8 cellular contexts compared by ENCODE assay signal in the genomic region with DNA sequence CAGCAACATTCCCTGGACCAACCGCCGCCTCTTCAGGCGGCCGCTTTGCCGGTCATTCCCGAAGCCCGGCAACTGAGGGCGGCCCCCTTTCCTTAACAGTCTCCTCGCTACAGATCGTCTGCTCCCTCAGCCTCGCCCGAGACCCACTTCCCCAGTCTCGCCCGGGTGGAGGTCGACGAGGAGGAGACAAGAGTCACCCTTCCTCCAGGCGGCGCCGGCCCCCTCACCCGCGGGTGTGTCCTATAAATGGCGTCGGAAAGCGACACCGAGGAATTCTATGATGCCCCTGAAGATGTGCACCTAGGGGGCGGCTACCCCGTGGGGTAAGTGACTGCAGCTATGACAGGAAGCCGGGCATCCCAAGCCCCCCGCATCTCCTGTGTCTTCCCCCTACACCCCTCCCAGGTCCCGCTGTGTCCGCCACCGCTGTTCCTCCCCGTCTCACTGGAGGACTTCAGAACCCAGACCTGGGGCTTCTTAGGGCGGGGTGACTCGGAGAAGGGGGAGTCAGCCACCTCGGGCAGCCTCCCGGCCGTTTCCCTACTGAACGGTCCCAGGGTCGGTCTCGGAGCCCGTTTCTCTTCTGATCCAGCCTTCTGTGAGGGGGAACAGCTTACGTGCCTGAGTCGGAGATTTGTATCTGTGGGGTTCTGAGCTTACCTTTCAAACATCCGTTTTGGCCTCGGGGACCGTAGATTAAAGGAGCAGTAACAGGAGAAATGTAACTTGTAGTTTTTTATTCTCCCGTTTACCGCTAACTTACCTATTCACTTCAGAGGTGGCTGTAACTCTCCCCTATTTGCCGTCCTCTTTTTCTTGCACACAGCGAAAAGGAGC. TPM values are rescaled to one million over a fixed set of nuclear protein-coding genes. Genes with fewer than 3 reads are reported as not detected.
DNase-seq lines count a peak whose midpoint lies in the region; ATAC-seq and TF ChIP-seq lines count a peak whose summit lies in the region.

No MANE protein-coding gene starts in this region.

- H3K36me3 ChIP-seq in psoas muscle (ENCODE audit: insufficient read depth in 1 of 2, low read depth in 1 of 2) (no peaks in the 10 kb centered on the region), aorta (ENCODE audit: control insufficient read depth in 1 of 2, insufficient read depth in 2 of 2, low read length in 1 of 2) (no peaks in the 10 kb centered on the region)

- H3K27ac ChIP-seq in psoas muscle (peak overlapping the region; percentile 88), aorta (ENCODE audit: low read depth in 1 of 2, low read length in 2 of 2) (peak overlapping the region; percentile 1 to 82)

- H3K9me3 Mint-ChIP-seq in activated naive CD4-positive, alpha-beta T cell treated with anti-CD3 and anti-CD28 coated beads, Interleukin-2, amount 10 ng/mL, durations not matched to agents 7 days and 5 days, result no peaks in the 10 kb centered on the region

- peaks cover 5% of the 10 kb centered on the region for H3K4me1 ChIP-seq in psoas muscle
- H3K4me1 ChIP-seq in aorta (ENCODE audit: control insufficient read depth in 1 of 2, insufficient read depth in 2 of 2, low read length in 2 of 2), result no peaks in the 10 kb centered on the region

- no peaks in the 10 kb centered on the region for H3K27me3 Mint-ChIP-seq in activated naive CD4-positive, alpha-beta T cell treated with anti-CD3 and anti-CD28 coated beads, Interleukin-2, amount 10 ng/mL, durations not matched to agents 7 days and 5 days

- H3K9me3 ChIP-seq in psoas muscle (no peaks in the 10 kb centered on the region), aorta (ENCODE audit: control insufficient read depth, low read length) (no peaks in the 10 kb centered on the region)

- intact Hi-C loops in cardiac septum (cut with DNase I) (no loop called here), psoas muscle (cut with DNase I) (loop anchor here in 1 of 2 donors (5.0 kb wide), 1 partner anchor 381 kb away; a partner anchor contains a TSS), aorta (cut with DNase I) (no loop called here)

- no peaks in the 10 kb centered on the region for H3K36me3 Mint-ChIP-seq in activated naive CD4-positive, alpha-beta T cell treated with anti-CD3 and anti-CD28 coated beads, Interleukin-2, amount 10 ng/mL, durations not matched to agents 7 days and 5 days

- H3K27me3 ChIP-seq in psoas muscle (ENCODE audit: insufficient read depth in 3 of 3, low read length in 2 of 3), result no peaks in the 10 kb centered on the region
- no peaks in the 10 kb centered on the region for H3K27me3 ChIP-seq in aorta (ENCODE audit: control insufficient read depth in 1 of 2, insufficient read depth in 2 of 2, low read length in 1 of 2)

- 0 to 28% (median 0%) methylated on average over 22 to 51 of the region's 51 CpGs for WGBS in psoas muscle, 3 donors
- 1 to 37% methylated on average over 50 to 51 of the region's 51 CpGs for WGBS in aorta, 2 donors

- CTCF ChIA-PET in activated naive CD4-positive, alpha-beta T cell treated with anti-CD3 and anti-CD28 coated beads, Interleukin-2, amount 10 ng/mL, durations not matched to agents 7 days and 5 days (lab: Charles Lee), result no interaction called here

- peaks cover 40% of the 10 kb centered on the region for H3K4me1 Mint-ChIP-seq in activated naive CD4-positive, alpha-beta T cell treated with anti-CD3 and anti-CD28 coated beads, Interleukin-2, amount 10 ng/mL, durations not matched to agents 7 days and 5 days

- H3K4me3 Mint-ChIP-seq in activated naive CD4-positive, alpha-beta T cell treated with anti-CD3 and anti-CD28 coated beads, Interleukin-2, amount 10 ng/mL, durations not matched to agents 7 days and 5 days, result peak overlapping the region; percentile 97

- peak overlapping the region; percentile 99 for H3K27ac Mint-ChIP-seq in activated naive CD4-positive, alpha-beta T cell treated with anti-CD3 and anti-CD28 coated beads, Interleukin-2, amount 10 ng/mL, durations not matched to agents 7 days and 5 days

- ATAC-seq in GM19025 (IDR thresholded peaks at IDR 0.05; ENCODE audit: low read depth, unreplicated experiment) (peak; percentile 12), HG03378 (IDR thresholded peaks at IDR 0.05; ENCODE audit: unreplicated experiment) (peak; percentile 13), psoas muscle (peak; percentile 24 to 61 (median 40)), aorta (ENCODE audit: low FRiP score) (peak; percentile 55)

- H3K4me3 ChIP-seq in psoas muscle, result peak overlapping the region; percentile 74
- H3K4me3 ChIP-seq in aorta (ENCODE audit: low read length in 2 of 2), result peak overlapping the region; percentile 77 to 79

- no peak for TF ChIP-seq CTCF in psoas muscle (IDR thresholded peaks at IDR 0.05)

- DNase-seq in AG08396 (ENCODE audit: low spot score) (peak; percentile 18), RPMI8226 (peak; percentile 64), cardiac septum (ENCODE audit: low spot score) (peak; percentile 80), psoas muscle (peak; percentile 52 to 67), aorta (peak; percentile 69 to 81)
- peak; percentile 63 for DNase-seq in activated naive CD4-positive, alpha-beta T cell treated with anti-CD3 and anti-CD28 coated beads, Interleukin-2, amount 10 ng/mL, durations not matched to agents 7 days and 5 days

RNA-seq across cellular contexts. Expression of a gene that starts 0.6 kb away (rescaled TPM):
- total RNA-seq in cardiac septum (13.5 TPM), psoas muscle (10 to 100 TPM in 3 of 4 donors, 1 to 10 TPM in 1; 8.1 to 13.1 (median 12.1) TPM), aorta (10 to 100 TPM; 19.1 to 21.2 TPM)
- polyA plus RNA-seq in psoas muscle (1 to 10 TPM; 4.4 to 9.6 (median 5.1) TPM), aorta (1 to 10 TPM; 8.4 to 9.2 TPM)

Comparison
In these comparisons a context has a peak if more than half of its experiments do, and no peak if none do; other contexts are left out.
1. Peak in every context shown above with its lines: DNase-seq, ATAC-seq, H3K4me3 ChIP-seq and H3K27ac ChIP-seq.
2. DNase-seq: peak in every context shown above with its lines; median percentile 80 in cardiac septum; 75 in aorta; 64 in RPMI8226; 63 in activated naive CD4-positive, alpha-beta T cell treated with anti-CD3 and anti-CD28 coated beads, Interleukin-2, amount 10 ng/mL, durations not matched to agents 7 days and 5 days; 60 in psoas muscle; 18 in AG08396.